In genomic region chr3:39915027-39915426, GRCh38 we compare ENCODE assay signal across 34 cellular contexts.
DNase-seq lines count a peak whose midpoint lies in the region; ATAC-seq and TF ChIP-seq lines count a peak whose summit lies in the region.
"Had no signal": no experiment of that assay in that cellular context is flagged by ENCODE, and none has a peak within 500 bp of the region (broad histone marks: within the 10 kb centered on the region; RNA-seq: fewer than 3 reads in every experiment).

No MANE protein-coding gene starts in this region.

- H3K4me2 ChIP-seq in SK-N-SH, result no peak overlapping the region
- H3K4me2 ChIP-seq: A549; BLaER1; BLaER1 treated with 17β-estradiol and CSF1 and Interleukin-3, amounts not matched to agents 10 nM and 100 nM had no signal

- DNase-seq in LNCaP clone FGC (ENCODE audit: low read depth) (peak; percentile 6), SK-N-SH (peak; percentile 11), vagina (ENCODE audit: extremely low spot score in 2 of 2) (no peak), NCI-H2171 treated with DMSO at 0.1 percent for 48 hours (lab: John Stamatoyannopoulos, UW) (no peak)
- DNase-seq in CD4-positive, alpha-beta T cell, result no peak
- DNase-seq: 8988T; ACHN; AML-193; BE2C; C1 segment of cervical spinal cord; Caco-2; Calu3; CD4-positive, alpha-beta memory T cell; CD4-positive, CD25-positive, alpha-beta regulatory T cell; CD8-positive, alpha-beta memory T cell; CD8-positive, alpha-beta T cell; COR-L47; DMS 273 treated with DMSO at 0.1 percent for 48 hours; DMS153; DMS53; DMS79; DMS79 treated with DMSO at 0.1 percent for 48 hours; DND-41; EL had no signal

- H3K4me3 ChIP-seq in LNCaP clone FGC (ENCODE audit: low read depth, low read length) (no peak overlapping the region), SK-N-SH (ENCODE audit: low read depth in 2 of 2, low read length in 1 of 2) (no peak overlapping the region), vagina (no peak overlapping the region)
- H3K4me3 ChIP-seq: A549; BLaER1; BLaER1 treated with 17β-estradiol and CSF1 and Interleukin-3, amounts not matched to agents 10 nM and 100 nM had no signal

- no peaks in the 10 kb centered on the region for H3K79me2 ChIP-seq in SK-N-SH (ENCODE audit: insufficient read depth)

- no peak overlapping the region for H2AFZ ChIP-seq in SK-N-SH (ENCODE audit: low read depth)

- CTCF ChIA-PET in SK-N-SH (lab: Yijun Ruan, JAX), result interaction anchor here (3.1 kb wide), 1 partner anchor 264 kb away, joined by 8 read pairs; no protein-coding TSS in a partner anchor
- CTCF ChIA-PET in CD4-positive, alpha-beta T cell (lab: Charles Lee), result no interaction called here

- H3K36me3 Mint-ChIP-seq in CD4-positive, alpha-beta T cell (ENCODE audit: low read depth), result no peaks in the 10 kb centered on the region
- H3K36me3 Mint-ChIP-seq: CD14-positive monocyte; CD4-positive, alpha-beta memory T cell; CD4-positive, CD25-positive, alpha-beta regulatory T cell; CD8-positive, alpha-beta memory T cell; CD8-positive, alpha-beta T cell had no signal

- H3K27me3 Mint-ChIP-seq in CD4-positive, alpha-beta T cell, result no peaks in the 10 kb centered on the region
- H3K27me3 Mint-ChIP-seq: B cell; CD4-positive, alpha-beta memory T cell; CD4-positive, CD25-positive, alpha-beta regulatory T cell; CD8-positive, alpha-beta memory T cell had no signal

- 31% methylated on average over 2 of the region's 2 CpGs for WGBS in SK-N-SH (ENCODE audit: low lambda C conversion rate)

- no peak overlapping the region for H3K4me3 Mint-ChIP-seq in CD4-positive, alpha-beta T cell
- H3K4me3 Mint-ChIP-seq: B cell; CD14-positive monocyte; CD4-positive, alpha-beta memory T cell; CD4-positive, CD25-positive, alpha-beta regulatory T cell; CD8-positive, alpha-beta memory T cell; CD8-positive, alpha-beta T cell had no signal

- peak overlapping the region in 1 of 2 experiments; percentile 85; a peak in 2 of 4 replicates for H3K27ac ChIP-seq in SK-N-SH (ENCODE audit: low read depth in 2 of 2, low read length in 1 of 2)
- H3K27ac ChIP-seq in VCaP, result peak overlapping the region; percentile 31
- H3K27ac ChIP-seq in vagina, result no peak overlapping the region
- H3K27ac ChIP-seq in CD4-positive, alpha-beta T cell (ENCODE audit: low read depth, low read length), result no peak overlapping the region
- H3K27ac ChIP-seq: 22Rv1; A549; BLaER1; BLaER1 treated with 17β-estradiol and CSF1 and Interleukin-3, amounts not matched to agents 10 nM and 100 nM; C4-2B had no signal

- no peaks in the 10 kb centered on the region for H3K9me3 ChIP-seq in SK-N-SH
- H3K9me3 ChIP-seq in vagina, result no peaks in the 10 kb centered on the region
- H3K9me3 ChIP-seq in CD4-positive, alpha-beta T cell (ENCODE audit: control insufficient read depth, low read length), result no peaks in the 10 kb centered on the region
- H3K9me3 ChIP-seq: A549; BE2C; BLaER1; BLaER1 treated with 17β-estradiol and CSF1 and Interleukin-3, amounts not matched to agents 10 nM and 100 nM; Caco-2 had no signal

- H3F3A ChIP-seq in SK-N-SH (replicated peaks; ENCODE audit: insufficient read depth), result peaks cover 34% of the 10 kb centered on the region

- no peak for TF ChIP-seq CTCF in LNCaP clone FGC (IDR thresholded peaks at IDR 0.05; ENCODE audit: control insufficient read depth, extremely low read depth, insufficient read depth)
- no peak for TF ChIP-seq CTCF in SK-N-SH (IDR thresholded peaks at IDR 0.05)
- TF ChIP-seq CTCF in VCaP (conservative IDR thresholded peaks at IDR 0.05), result no peak
- TF ChIP-seq CTCF in vagina (IDR thresholded peaks at IDR 0.05), result no peak
- no peak for TF ChIP-seq CTCF in CD4-positive, alpha-beta T cell (IDR thresholded peaks at IDR 0.05)

- H3K36me3 ChIP-seq in SK-N-SH (replicated peaks in 1 of 2; ENCODE audit: control insufficient read depth in 1 of 2, insufficient read depth in 2 of 2, low read length in 1 of 2) (no peaks in the 10 kb centered on the region), vagina (no peaks in the 10 kb centered on the region)
- H3K36me3 ChIP-seq: BE2C; BLaER1; BLaER1 treated with 17β-estradiol and CSF1 and Interleukin-3, amounts not matched to agents 10 nM and 100 nM had no signal

- H3K9me3 Mint-ChIP-seq in CD4-positive, alpha-beta T cell, result no peaks in the 10 kb centered on the region
- H3K9me3 Mint-ChIP-seq: CD14-positive monocyte; CD4-positive, alpha-beta memory T cell; CD8-positive, alpha-beta memory T cell; CD8-positive, alpha-beta T cell had no signal

- intact Hi-C loops in vagina (cut with DNase I), result no loop called here
- intact Hi-C loops in CD4-positive, alpha-beta T cell (cut with DNase I, micrococcal nuclease), result no loop called here

- no peaks in the 10 kb centered on the region for H3K4me1 Mint-ChIP-seq in CD4-positive, alpha-beta T cell (ENCODE audit: low read depth)
- H3K4me1 Mint-ChIP-seq: B cell; CD14-positive monocyte; CD4-positive, alpha-beta memory T cell; CD4-positive, CD25-positive, alpha-beta regulatory T cell; CD8-positive, alpha-beta memory T cell had no signal

- POLR2A ChIA-PET in SK-N-SH (lab: Yijun Ruan, JAX), result no interaction called here
- POLR2A ChIA-PET in CD4-positive, alpha-beta T cell (lab: Charles Lee), result no interaction called here

- H3K27ac Mint-ChIP-seq in CD4-positive, alpha-beta T cell, result no peak overlapping the region
- H3K27ac Mint-ChIP-seq: B cell; CD14-positive monocyte; CD4-positive, alpha-beta memory T cell; CD4-positive, CD25-positive, alpha-beta regulatory T cell; CD8-positive, alpha-beta memory T cell; CD8-positive, alpha-beta T cell had no signal

- no peak for TF ChIP-seq RAD21 in SK-N-SH (IDR thresholded peaks at IDR 0.05; ENCODE audit: low read length)

- peak in 1 of 2 experiments; percentile 65; a peak in 2 of 4 replicates for TF ChIP-seq EP300 in SK-N-SH (IDR thresholded peaks at IDR 0.05; ENCODE audit: borderline replicate concordance in 1 of 2, low read depth in 1 of 2, low read length in 1 of 2)

- no peak for ATAC-seq in SK-N-SH treated with all-trans-retinoic acid at 6 μM for 48 hours
- no peak for ATAC-seq in GM18870 (IDR thresholded peaks at IDR 0.05; ENCODE audit: unreplicated experiment)
- no peak for ATAC-seq in CD4-positive, alpha-beta T cell (ENCODE audit: poor library complexity)
- ATAC-seq: A549; CD8-positive, alpha-beta T cell had no signal

- no peak overlapping the region for H3K9ac ChIP-seq in SK-N-SH
- H3K9ac ChIP-seq: BLaER1; BLaER1 treated with 17β-estradiol and CSF1 and Interleukin-3, amounts not matched to agents 10 nM and 100 nM had no signal

- H4K20me1 ChIP-seq in SK-N-SH (ENCODE audit: insufficient read depth), result no peaks in the 10 kb centered on the region
- H4K20me1 ChIP-seq: BLaER1; BLaER1 treated with 17β-estradiol and CSF1 and Interleukin-3, amounts not matched to agents 10 nM and 100 nM had no signal

- no peak for TF ChIP-seq POLR2A in vagina (IDR thresholded peaks at IDR 0.05)

- H3K9me2 ChIP-seq in SK-N-SH, result no peaks in the 10 kb centered on the region

- H3K27me3 ChIP-seq in SK-N-SH (ENCODE audit: insufficient read depth) (no peaks in the 10 kb centered on the region), vagina (no peaks in the 10 kb centered on the region)
- no peaks in the 10 kb centered on the region for H3K27me3 ChIP-seq in CD4-positive, alpha-beta T cell (ENCODE audit: control insufficient read depth, insufficient read depth, low read length)
- H3K27me3 ChIP-seq: BE2C; BLaER1; BLaER1 treated with 17β-estradiol and CSF1 and Interleukin-3, amounts not matched to agents 10 nM and 100 nM had no signal

- peaks cover 11 to 30% of the 10 kb centered on the region in 2 experiments; a peak in 3 of 4 replicates for H3K4me1 ChIP-seq in SK-N-SH (ENCODE audit: control insufficient read depth in 1 of 2, insufficient read depth in 2 of 2, low read depth in 1 of 2, low read length in 1 of 2)
- H3K4me1 ChIP-seq in vagina, result peaks cover 11% of the 10 kb centered on the region
- H3K4me1 ChIP-seq: A549, BLaER1 had no signal

TF ChIP-seq in SK-N-SH, 30 proteins besides CTCF, POLR2A, EP300 and RAD21 (continues in another document):
- TF ChIP-seq CHD2 (IDR thresholded peaks at IDR 0.05; ENCODE audit: low read length, partially characterized antibody) (no peak), SMC3 (IDR thresholded peaks at IDR 0.05; ENCODE audit: low read depth, low read length) (no peak), TAF1 (IDR thresholded peaks at IDR 0.05; ENCODE audit: borderline replicate concordance, low read depth, low read length) (no peak), TCF12 (IDR thresholded peaks at IDR 0.05) (no peak), TEAD4 (IDR thresholded peaks at IDR 0.05; ENCODE audit: borderline replicate concordance, insufficient read depth) (no peak), JUND (IDR thresholded peaks at IDR 0.05) (no peak), EZH2phosphoT487 (IDR thresholded peaks at IDR 0.05; ENCODE audit: borderline replicate concordance, low read depth) (no peak), FOXJ3 (CRISPR knock-in tag; IDR thresholded peaks at IDR 0.05) (no peak), RCOR1 (IDR thresholded peaks at IDR 0.05; ENCODE audit: low read length) (0 out of 2 replicates have a peak, but pooled peaks have one; percentile 32), GATA2 (CRISPR knock-in tag; IDR thresholded peaks at IDR 0.05) (0 out of 2 replicates have a peak, but pooled peaks have one; percentile 18), YY1 (IDR thresholded peaks at IDR 0.05; ENCODE audit: low read depth) (no peak)

TF ChIP-seq in SK-N-SH treated with all-trans-retinoic acid at 6 μM for 48 hours, 23 proteins besides CTCF, POLR2A, EP300 and RAD21 (continues in another document):
- TF ChIP-seq ZNF565 (CRISPR knock-in tag; conservative IDR thresholded peaks at IDR 0.05; ENCODE audit: low read depth), result no peak
- TF ChIP-seq TCF4 (CRISPR knock-in tag; IDR thresholded peaks at IDR 0.05; ENCODE audit: borderline replicate concordance), result peak; percentile 62; the same call in 1 of the 2 replicates
- TF ChIP-seq CSDC2 (CRISPR knock-in tag; IDR thresholded peaks at IDR 0.05), result no peak
- peak; percentile 38; the same call in 1 of the 2 replicates for TF ChIP-seq CREB5 (CRISPR knock-in tag; IDR thresholded peaks at IDR 0.05; ENCODE audit: low read depth)

Comparison
In these comparisons a context has a peak if more than half of its experiments do, and no peak if none do; other contexts are left out.
1. DNase-seq: peak in LNCaP clone FGC (single experiment) and SK-N-SH (single experiment); none in vagina (0 of 2), NCI-H2171 treated with DMSO at 0.1 percent for 48 hours (single experiment) and CD4-positive, alpha-beta T cell (0 of 10).